Comparison of ENCODE assay signal across 17 cellular contexts in genomic region chr1:2108877-2109580, GRCh38.
"Had no signal": no experiment of that assay in that cellular context is flagged by ENCODE, and none has a peak within 500 bp of the region (broad histone marks: within the 10 kb centered on the region; RNA-seq: fewer than 3 reads in every experiment).

No MANE protein-coding gene starts in this region.

- H3K9me3 Mint-ChIP-seq: activated CD4-positive, alpha-beta memory T cell treated with anti-CD3 and anti-CD28 coated beads, Interleukin-2, amount 10 ng/mL, durations not matched to agents 7 days and 5 days; activated naive CD4-positive, alpha-beta T cell treated with anti-CD3 and anti-CD28 coated beads, Interleukin-2, amount 50 U/mL, for 72 hours; activated T-cell treated with anti-CD3 and anti-CD28 coated beads, Interleukin-2, amount 50 U/mL, for 4 hours; naive thymus-derived CD8-positive, alpha-beta T cell; stimulated activated naive B cell treated with anti-CD40 and anti-IgM and Interleukin-4, amounts not matched to agents 10 μg/mL and 1 μg/mL and 100 μg/mL, for 72 hours had no signal

- H3K4me1 Mint-ChIP-seq: activated CD4-positive, alpha-beta memory T cell treated with anti-CD3 and anti-CD28 coated beads, Interleukin-2, amount 10 ng/mL, durations not matched to agents 7 days and 5 days had no signal

- FAIRE-seq: endothelial cell of umbilical vein, keratinocyte had no signal

- H3K36me3 Mint-ChIP-seq: activated naive CD4-positive, alpha-beta T cell treated with anti-CD3 and anti-CD28 coated beads, Interleukin-2, amount 50 U/mL, for 72 hours had no signal

- H3K27ac ChIP-seq: coronary artery, esophagus squamous epithelium, left ventricle myocardium inferior, ovary, thyroid gland had no signal

- H3K4me3 Mint-ChIP-seq: activated CD4-positive, alpha-beta memory T cell treated with anti-CD3 and anti-CD28 coated beads, Interleukin-2, amount 10 ng/mL, durations not matched to agents 7 days and 5 days; activated T-cell treated with anti-CD3 and anti-CD28 coated beads, Interleukin-2, amount 50 U/mL, for 4 hours; naive thymus-derived CD8-positive, alpha-beta T cell; stimulated activated naive B cell treated with anti-CD40 and anti-IgM and Interleukin-4, amounts not matched to agents 10 μg/mL and 1 μg/mL and 100 μg/mL, for 72 hours; T-helper 17 cell had no signal

- H3K27me3 ChIP-seq: ovary, thyroid gland had no signal

- H3K27me3 Mint-ChIP-seq: activated CD4-positive, alpha-beta memory T cell treated with anti-CD3 and anti-CD28 coated beads, Interleukin-2, amount 10 ng/mL, durations not matched to agents 7 days and 5 days; naive thymus-derived CD8-positive, alpha-beta T cell; stimulated activated naive B cell treated with anti-CD40 and anti-IgM and Interleukin-4, amounts not matched to agents 10 μg/mL and 1 μg/mL and 100 μg/mL, for 72 hours; T-helper 17 cell had no signal

- ATAC-seq: activated naive CD4-positive, alpha-beta T cell treated with anti-CD3 and anti-CD28 coated beads, Interleukin-2, amount 50 U/mL, for 72 hours; activated T-cell treated with anti-CD3 and anti-CD28 coated beads, Interleukin-2, amount 50 U/mL, for 4 hours; naive thymus-derived CD8-positive, alpha-beta T cell; stimulated activated naive B cell treated with anti-CD40 and anti-IgM and Interleukin-4, amounts not matched to agents 10 μg/mL and 1 μg/mL and 100 μg/mL, for 72 hours; T-helper 17 cell had no signal

- H3K36me3 ChIP-seq: left ventricle myocardium inferior, ovary had no signal

- DNase-seq: activated CD4-positive, alpha-beta memory T cell treated with anti-CD3 and anti-CD28 coated beads, Interleukin-2, amount 10 ng/mL, durations not matched to agents 7 days and 5 days; activated CD4-positive, alpha-beta T cell treated with anti-CD3 and anti-CD28 coated beads for 4 hours; activated effector memory CD4-positive, alpha-beta T cell treated with anti-CD3 and anti-CD28 coated beads, Interleukin-2, amount 50 U/mL, for 16 hours; activated T-cell treated with anti-CD3 and anti-CD28 coated beads, Interleukin-2, amount 50 U/mL, for 4 hours; effector CD4-positive, alpha-beta T cell; esophagus squamous epithelium; hippocampal formation; left ventricle myocardium inferior; ovary; stimulated activated naive B cell treated with anti-CD40 and anti-IgM and Interleukin-4, amounts not matched to agents 10 μg/mL and 1 μg/mL and 100 μg/mL, for 72 hours; thyroid gland had no signal

- H3K9me3 ChIP-seq: esophagus squamous epithelium, left ventricle myocardium inferior, ovary, thyroid gland had no signal

- H3K4me3 ChIP-seq: coronary artery, esophagus squamous epithelium, left ventricle myocardium inferior, ovary, thyroid gland had no signal

- H3K27ac Mint-ChIP-seq: activated CD4-positive, alpha-beta memory T cell treated with anti-CD3 and anti-CD28 coated beads, Interleukin-2, amount 10 ng/mL, durations not matched to agents 7 days and 5 days; naive thymus-derived CD8-positive, alpha-beta T cell; stimulated activated naive B cell treated with anti-CD40 and anti-IgM and Interleukin-4, amounts not matched to agents 10 μg/mL and 1 μg/mL and 100 μg/mL, for 72 hours; T-helper 17 cell had no signal
